25 cellular contexts compared by ENCODE assay signal in the genomic region with DNA sequence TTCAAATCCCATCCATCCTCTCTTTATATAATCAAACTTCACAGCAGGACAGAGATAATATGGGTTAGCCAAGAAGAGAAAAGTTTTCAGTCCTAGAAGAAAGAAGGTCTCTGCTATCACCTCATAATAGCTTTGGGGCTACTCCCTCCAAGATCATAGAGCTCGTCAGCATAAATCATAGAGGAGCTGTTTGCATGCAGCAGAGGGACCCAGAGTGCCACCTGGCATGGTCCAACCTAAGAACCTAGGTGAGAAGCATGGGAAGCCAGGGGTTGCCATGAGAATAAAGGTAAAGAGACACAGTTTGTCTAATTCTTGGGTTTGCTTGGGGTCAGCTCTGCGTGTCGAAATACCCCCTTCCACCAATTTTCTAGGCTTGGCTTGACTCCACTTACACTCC.
A peak's percentile ranks its signal among the peaks of the same experiment; 100 is the strongest.
DNase-seq lines count a peak whose midpoint lies in the region; ATAC-seq, FAIRE-seq and TF ChIP-seq lines count a peak whose summit lies in the region.
"Had no signal": no experiment of that assay in that cellular context is flagged by ENCODE, and none has a peak within 500 bp of the region (broad histone marks: within the 10 kb centered on the region; RNA-seq: fewer than 3 reads in every experiment).

No MANE protein-coding gene starts in this region.

- 36% methylated on average over 3 of the region's 3 CpGs for whole genome bisulfite sequencing in A549 (ENCODE audit: missing lambda C conversion rate)
- 86 to 91% methylated on average over 3 of the region's 3 CpGs for WGBS in lower leg skin, 2 donors

- H3K4me3 Mint-ChIP-seq in progenitor cell of endocrine pancreas (ENCODE audit: low read depth) = no peak overlapping the region
- H3K4me3 Mint-ChIP-seq: activated T-helper 1 cell treated with anti-CD3 and anti-CD28 coated beads, Interleukin-12 subunit alpha, Interleukin-12 subunit beta, Interleukin-2, Interleukin-4 antibody, amounts not matched to agents 30 ng/mL and 10 ng/mL and 1 ng/mL, durations not matched to agents 14 hours and 24 hours and 36 hours; neural progenitor cell; T-helper 17 cell had no signal

- no peak for FAIRE-seq in A549 (lab: Jason Lieb, UNC)
- FAIRE-seq: D721Med had no signal

- H3K4me3 ChIP-seq in A549 = no peak overlapping the region
- no peak overlapping the region for H3K4me3 ChIP-seq in lower leg skin (ENCODE audit: low read depth, poor library complexity, severe bottlenecking)
- H3K4me3 ChIP-seq in tibial artery = no peak overlapping the region
- H3K4me3 ChIP-seq: BLaER1, cardiac muscle cell, gastrocnemius medialis, GM23248, neural progenitor cell, smooth muscle cell, suprapubic skin had no signal

- no peak for TF ChIP-seq EP300 in A549 (IDR thresholded peaks at IDR 0.05)

- POLR2A ChIA-PET in A549 (lab: Yijun Ruan, JAX) = no interaction called here

- TF ChIP-seq RAD21 in A549 (conservative IDR thresholded peaks at IDR 0.05 in 1 of 2, IDR thresholded peaks at IDR 0.05 in 1 of 2) = peak; percentile 20 to 31; a peak in 2 of 5 replicates

- no peaks in the 10 kb centered on the region for H3K27me3 ChIP-seq in tibial artery
- H3K27me3 ChIP-seq: BLaER1, cardiac muscle cell, gastrocnemius medialis, neural progenitor cell, suprapubic skin had no signal

- DNase-seq in DMS53 (lab: John Stamatoyannopoulos, UW) (peak; percentile 38), DMS53 treated with DMSO at 0.1 percent for 48 hours (lab: John Stamatoyannopoulos, UW; ENCODE audit: unreplicated experiment) (no peak), A549 (ENCODE audit: low read depth in 1 of 2, low spot score in 1 of 2) (peak in 1 of 2 experiments; percentile 29), NCI-H460 (ENCODE audit: extremely low read depth, low read depth) (peak; percentile 14), progenitor cell of endocrine pancreas (ENCODE audit: low spot score, unreplicated experiment) (no peak), lower leg skin (ENCODE audit: low spot score in 2 of 2) (no peak), tibial artery (no peak)
- DNase-seq: 8988T; dermis blood vessel endothelial cell; gastrocnemius medialis; GDM1; GM23248; MM.1S; NCI-H2029 treated with DMSO at 0.1 percent for 48 hours; SHP77 treated with DMSO at 0.1 percent for 48 hours; stimulated activated CD8-positive, alpha-beta memory T cell treated with anti-CD3 and anti-CD28 coated beads, Interleukin-4, amount 100 ng/mL, for 48 hours; T-helper 17 cell had no signal

- no peaks in the 10 kb centered on the region for H3K9me3 ChIP-seq in A549
- no peaks in the 10 kb centered on the region for H3K9me3 ChIP-seq in tibial artery
- H3K9me3 ChIP-seq: BLaER1, gastrocnemius medialis, suprapubic skin had no signal

- H3K4me1 ChIP-seq in A549 = no peaks in the 10 kb centered on the region
- peaks cover 0 to 28% (median 16%) of the 10 kb centered on the region in 4 donors for H3K4me1 ChIP-seq in tibial artery
- H3K4me1 ChIP-seq: BLaER1 had no signal

- H3K27ac ChIP-seq in A549 = no peak overlapping the region
- H3K27ac ChIP-seq in tibial artery = no peak overlapping the region
- H3K27ac ChIP-seq: BLaER1, cardiac muscle cell, gastrocnemius medialis, GM23248, neural progenitor cell, suprapubic skin had no signal

- H3K27ac Mint-ChIP-seq in progenitor cell of endocrine pancreas = no peak overlapping the region
- H3K27ac Mint-ChIP-seq: activated T-helper 1 cell treated with anti-CD3 and anti-CD28 coated beads, Interleukin-12 subunit alpha, Interleukin-12 subunit beta, Interleukin-2, Interleukin-4 antibody, amounts not matched to agents 30 ng/mL and 10 ng/mL and 1 ng/mL, durations not matched to agents 14 hours and 24 hours and 36 hours; neural progenitor cell; T-helper 17 cell had no signal

- no peak overlapping the region for H3K4me2 ChIP-seq in A549
- H3K4me2 ChIP-seq: BLaER1, neural progenitor cell, smooth muscle cell had no signal

- no peaks in the 10 kb centered on the region for H3K36me3 ChIP-seq in tibial artery
- H3K36me3 ChIP-seq: BLaER1, cardiac muscle cell, gastrocnemius medialis, neural progenitor cell, suprapubic skin had no signal

- H3K27me3 Mint-ChIP-seq in progenitor cell of endocrine pancreas = peaks cover 6% of the 10 kb centered on the region

- TF ChIP-seq POLR2A in A549 (IDR thresholded peaks at IDR 0.05; ENCODE audit: low read length) (no peak), lower leg skin (IDR thresholded peaks at IDR 0.05) (no peak)

- no peaks in the 10 kb centered on the region for H3K4me1 Mint-ChIP-seq in progenitor cell of endocrine pancreas (ENCODE audit: low read depth)
- H3K4me1 Mint-ChIP-seq: T-helper 17 cell had no signal

- CTCF ChIA-PET in A549 (lab: Yijun Ruan, JAX) = interaction anchor here (0.7 to 3.2 kb wide), 3 partner anchors 11 to 593 kb away, joined by 3 to 8 read pairs (median 3); no protein-coding TSS in a partner anchor

- TF ChIP-seq CTCF in A549 (IDR thresholded peaks at IDR 0.05) = no peak
- TF ChIP-seq CTCF in progenitor cell of endocrine pancreas (IDR thresholded peaks at IDR 0.05; ENCODE audit: unreplicated experiment) = no peak
- TF ChIP-seq CTCF in lower leg skin (IDR thresholded peaks at IDR 0.05) = no peak
- no peak for TF ChIP-seq CTCF in tibial artery (IDR thresholded peaks at IDR 0.05)

- H3K36me3 Mint-ChIP-seq in progenitor cell of endocrine pancreas (ENCODE audit: insufficient read depth) = no peaks in the 10 kb centered on the region
- H3K36me3 Mint-ChIP-seq: neural progenitor cell had no signal

- intact Hi-C loops in lower leg skin (cut with DNase I; ENCODE audit: low total_unique reads) = no loop called here
- intact Hi-C loops in tibial artery (cut with DNase I; ENCODE audit: low total_unique reads) = no loop called here

- ATAC-seq in A549 (peak; percentile 68 to 70; a peak in 3 of 6 replicates), esophagus mucosa (peak; percentile 29)
- ATAC-seq: gastrocnemius medialis, T-helper 17 cell had no signal

- H3K9me3 Mint-ChIP-seq in progenitor cell of endocrine pancreas (ENCODE audit: low read depth) = no peaks in the 10 kb centered on the region
- H3K9me3 Mint-ChIP-seq: activated T-helper 1 cell treated with anti-CD3 and anti-CD28 coated beads, Interleukin-12 subunit alpha, Interleukin-12 subunit beta, Interleukin-2, Interleukin-4 antibody, amounts not matched to agents 30 ng/mL and 10 ng/mL and 1 ng/mL, durations not matched to agents 14 hours and 24 hours and 36 hours; neural progenitor cell had no signal

TF ChIP-seq in A549, 52 proteins besides CTCF, POLR2A, EP300 and RAD21:
- no peak for TF ChIP-seq JUN (IDR thresholded peaks at IDR 0.05)

Comparison
In these comparisons a context has a peak if more than half of its experiments do, and no peak if none do; other contexts are left out.
1. DNase-seq: peak in DMS53 (single experiment) and NCI-H460 (single experiment); none in DMS53 treated with DMSO at 0.1 percent for 48 hours (single experiment), progenitor cell of endocrine pancreas (single experiment), lower leg skin (0 of 2) and tibial artery (0 of 2).